8 cellular contexts compared by ENCODE assay signal in genomic region chr9:98846081-98846480, GRCh38.
"Had no signal": no experiment of that assay in that cellular context is flagged by ENCODE, and none has a peak within 500 bp of the region (broad histone marks: within the 10 kb centered on the region; RNA-seq: fewer than 3 reads in every experiment).

No MANE protein-coding gene starts in this region.

- H3K27ac ChIP-seq: HL-60, KMS-11 had no signal

- H3K4me3 Mint-ChIP-seq: IgD-negative memory B cell had no signal

- H3K4me3 ChIP-seq: K562 had no signal

- H3K27me3 Mint-ChIP-seq: IgD-negative memory B cell had no signal

- H3K9me3 Mint-ChIP-seq: IgD-negative memory B cell had no signal

- ATAC-seq: HepG2, K562 had no signal

- H3K27ac Mint-ChIP-seq: IgD-negative memory B cell had no signal

- DNase-seq: IMR-90, KBM-7, KG1 had no signal
